In the genomic region with DNA sequence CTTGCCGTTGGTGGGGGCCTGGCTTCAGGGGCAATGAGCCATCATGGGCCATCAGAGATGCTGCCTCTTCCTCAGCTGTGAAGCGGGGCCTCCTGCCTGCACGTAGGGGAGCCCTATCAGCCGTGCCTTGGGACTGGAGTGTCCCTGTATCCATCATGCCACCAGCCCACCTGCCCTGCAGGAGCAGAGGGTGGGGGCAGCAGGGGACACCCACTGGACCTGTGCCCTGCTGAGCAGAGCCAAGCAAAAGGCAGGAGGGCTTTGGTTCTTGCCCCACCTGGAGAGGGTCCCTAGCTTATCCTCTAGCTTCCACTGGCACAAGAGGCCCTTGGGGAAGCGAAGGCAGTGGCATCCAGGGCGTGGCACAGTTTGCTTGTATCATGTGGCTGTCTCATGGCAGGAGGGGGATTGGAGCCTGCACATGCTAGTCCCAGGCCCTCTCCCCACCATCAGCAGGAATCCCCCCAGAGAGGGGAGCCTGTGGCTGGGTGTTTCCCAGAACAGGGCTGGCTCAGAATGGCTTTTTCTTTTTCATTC, we compare ENCODE assay signal across 22 cellular contexts. TPM values are rescaled to one million over a fixed set of nuclear protein-coding genes. Genes with fewer than 3 reads are reported as not detected.
DNase-seq lines count a peak whose midpoint lies in the region; ATAC-seq and TF ChIP-seq lines count a peak whose summit lies in the region.
"Had no signal": no experiment of that assay in that cellular context is flagged by ENCODE, and none has a peak within 500 bp of the region (broad histone marks: within the 10 kb centered on the region; RNA-seq: fewer than 3 reads in every experiment).

No MANE protein-coding gene starts in this region.

- H2BK20ac ChIP-seq in IMR-90 (ENCODE audit: low read depth, low read length) = no peak overlapping the region

- peak overlapping the region; percentile 52 for H2AK9ac ChIP-seq in IMR-90 (replicated peaks; ENCODE audit: low read depth, low read length, poor library complexity)

- H3K27me3 ChIP-seq in heart left ventricle (no peaks in the 10 kb centered on the region), IMR-90 (ENCODE audit: control insufficient read depth, insufficient read depth, low read length) (no peaks in the 10 kb centered on the region), right lobe of liver (no peaks in the 10 kb centered on the region), tibial artery (no peaks in the 10 kb centered on the region)

- no peaks in the 10 kb centered on the region for H3K79me1 ChIP-seq in IMR-90 (ENCODE audit: low read depth in 1 of 2, low read length in 2 of 2)

- no peak for TF ChIP-seq POLR2A in heart left ventricle (IDR thresholded peaks at IDR 0.05)
- no peak for TF ChIP-seq POLR2A in IMR-90 (IDR thresholded peaks at IDR 0.05; ENCODE audit: low read depth, low read length)
- TF ChIP-seq POLR2A in right lobe of liver (IDR thresholded peaks at IDR 0.05) = peak; percentile 18

- in situ Hi-C loops in IMR-90 (cut with MboI; ENCODE audit: low sequenced_read_pairs) = no loop called here

- no peak for TF ChIP-seq CTCF in heart left ventricle (IDR thresholded peaks at IDR 0.05)
- no peak for TF ChIP-seq CTCF in IMR-90 (conservative IDR thresholded peaks at IDR 0.05; ENCODE audit: low read depth, low read length)
- TF ChIP-seq CTCF in right lobe of liver (IDR thresholded peaks at IDR 0.05) = no peak
- no peak for TF ChIP-seq CTCF in tibial artery (IDR thresholded peaks at IDR 0.05)

- no peak for DNase-seq in heart left ventricle
- DNase-seq in cardiac septum (ENCODE audit: low spot score) = no peak
- DNase-seq in IMR-90 = no peak
- no peak for DNase-seq in right lobe of liver
- DNase-seq in tibial artery = no peak
- no peak for DNase-seq in stimulated activated CD4-positive, alpha-beta T cell treated with anti-CD3 and anti-CD28 coated beads, Interleukin-1b, Interleukin-23, amount 100 ng/mL, for 48 hours
- no peak for DNase-seq in activated naive CD4-positive, alpha-beta T cell treated with anti-CD3 and anti-CD28 coated beads, Interleukin-2, amount 50 U/mL, for 16 hours
- DNase-seq: 8988T; CD4-positive, alpha-beta T cell; DMS153; GDM1; GM23248; KBM-7; NCI-H1105 treated with DMSO at 0.1 percent for 48 hours; NCI-H1694 treated with DMSO at 0.1 percent for 48 hours; NCI-H2107; NCI-H510A; NCI-H748 treated with DMSO at 0.1 percent for 48 hours; SIG-M5 had no signal

- H4K8ac ChIP-seq in IMR-90 (ENCODE audit: low read depth in 2 of 2, low read length in 2 of 2) = no peak overlapping the region

- H3K4me2 ChIP-seq in IMR-90 (ENCODE audit: low read depth, low read length) = no peak overlapping the region

- dilution Hi-C loops in IMR-90 (cut with HindIII; ENCODE audit: low sequenced_read_pairs, unreplicated experiment) = no loop called here

- H3K9ac ChIP-seq in IMR-90 (ENCODE audit: low read depth, low read length) = no peak overlapping the region
- H3K9ac ChIP-seq: GM23248 had no signal

- H3K4me3 ChIP-seq in heart left ventricle (no peak overlapping the region), IMR-90 (ENCODE audit: insufficient read depth, low read depth, low read length) (no peak overlapping the region), right lobe of liver (no peak overlapping the region), tibial artery (no peak overlapping the region)
- H3K4me3 ChIP-seq: GM23248 had no signal

- H3K9me1 ChIP-seq in IMR-90 (ENCODE audit: insufficient read depth, low read length) = peaks cover 5% of the 10 kb centered on the region; the same call in 1 of the 2 replicates

- H4K91ac ChIP-seq in IMR-90 (ENCODE audit: insufficient read depth, low read depth, low read length) = no peak overlapping the region

- H2BK120ac ChIP-seq in IMR-90 (ENCODE audit: low read depth, low read length) = no peak overlapping the region

- H3K23ac ChIP-seq in IMR-90 (ENCODE audit: low read depth, low read length) = no peak overlapping the region

- no peak overlapping the region for H2BK15ac ChIP-seq in IMR-90 (ENCODE audit: low read depth, low read length)

- intact Hi-C loops in heart left ventricle (cut with DNase I) = no loop called here
- intact Hi-C loops in cardiac septum (cut with DNase I) = no loop called here
- intact Hi-C loops in IMR-90 (cut with micrococcal nuclease) = no loop called here
- intact Hi-C loops in right lobe of liver (cut with DNase I) = no loop called here
- intact Hi-C loops in tibial artery (cut with DNase I; ENCODE audit: low total_unique reads) = no loop called here

- H3K18ac ChIP-seq in IMR-90 (ENCODE audit: low read depth, low read length) = no peak overlapping the region

- no peak overlapping the region for H3K14ac ChIP-seq in IMR-90 (replicated peaks; ENCODE audit: low read depth, low read length)

- no peak overlapping the region; the same call in 1 of the 2 replicates for H2AK5ac ChIP-seq in IMR-90 (ENCODE audit: low read depth, low read length)

- H3K56ac ChIP-seq in IMR-90 (ENCODE audit: extremely low read depth, insufficient read depth, low read length) = no peak overlapping the region

- H2AFZ ChIP-seq in IMR-90 (replicated peaks; ENCODE audit: low read length, poor library complexity) = peak overlapping the region; percentile 10
- H2AFZ ChIP-seq: GM23248 had no signal

- BruUV-seq in IMR-90 (replicated peaks; lab: Mats Ljungman, UMichigan) = no TSS peak

- no peaks in the 10 kb centered on the region for H4K20me1 ChIP-seq in IMR-90 (ENCODE audit: insufficient read depth, low read length)

- CTCF ChIA-PET in IMR-90 (lab: Yijun Ruan, JAX) = no interaction called here

- H3K4me1 ChIP-seq in heart left ventricle (peaks cover 0 to 74% (median 57%) of the 10 kb centered on the region in 12 donors), IMR-90 (ENCODE audit: control insufficient read depth, insufficient read depth, low read length) (peaks cover 15% of the 10 kb centered on the region), right lobe of liver (peaks cover 0 to 63% (median 31%) of the 10 kb centered on the region in 4 donors), tibial artery (peaks cover 20 to 92% (median 72%) of the 10 kb centered on the region in 4 donors)

- ATAC-seq in heart left ventricle (no peak), IMR-90 (ENCODE audit: low read depth) (no peak), right lobe of liver (no peak), HG02798 (IDR thresholded peaks at IDR 0.05; ENCODE audit: poor library complexity, unreplicated experiment) (no peak)
- ATAC-seq: HCT116, SK-N-SH treated with all-trans-retinoic acid at 6 μM for 48 hours had no signal

- H3K27ac ChIP-seq in heart left ventricle = peak overlapping the region in 11 of 12 donors; percentile 83 to 95 (median 89)
- no peak overlapping the region for H3K27ac ChIP-seq in IMR-90 (ENCODE audit: insufficient read depth, low read length)
- H3K27ac ChIP-seq in right lobe of liver = peak overlapping the region; percentile 95 to 99 (median 98)
- H3K27ac ChIP-seq in tibial artery = peak overlapping the region; percentile 97 to 98
- H3K27ac ChIP-seq: GM23248 had no signal

- no peak for TF ChIP-seq RAD21 in IMR-90 (IDR thresholded peaks at IDR 0.05; ENCODE audit: low read length)

- POLR2A ChIA-PET in IMR-90 (lab: Charles Lee; ENCODE audit: unreplicated experiment) = no interaction called here

- H3K36me3 ChIP-seq in heart left ventricle (peaks cover 0 to 8% (median 4%) of the 10 kb centered on the region in 9 donors), IMR-90 (ENCODE audit: control insufficient read depth, insufficient read depth, low read length) (no peaks in the 10 kb centered on the region), right lobe of liver (no peaks in the 10 kb centered on the region), tibial artery (peaks cover under 1 to 4% (median 3%) of the 10 kb centered on the region in 3 donors)

- WGBS in heart left ventricle, 4 donors = 67 to 86% (median 79%) methylated on average over 3 to 6 of the region's 6 CpGs
- WGBS in IMR-90 (ENCODE audit: extremely low coverage in 2 of 2, insufficient read length in 1 of 2), 2 experiments = 63% methylated on average over 2 of the region's 6 CpGs; no CpG with 5 or more reads in 1 of the 2 experiments
- WGBS in right lobe of liver (ENCODE audit: insufficient coverage, low coverage, low lambda C conversion rate, missing lambda C conversion rate) = no CpG with 5 or more reads among the region's 6 CpGs

- no peak overlapping the region for H4K5ac ChIP-seq in IMR-90 (ENCODE audit: low read depth, low read length)

- H3K4ac ChIP-seq in IMR-90 (ENCODE audit: low read depth, low read length) = no peak overlapping the region

- no peak overlapping the region for H2BK5ac ChIP-seq in IMR-90 (ENCODE audit: low read depth, low read length, poor library complexity, severe bottlenecking)

- H3K9me3 ChIP-seq in heart left ventricle = no peaks in the 10 kb centered on the region
- H3K9me3 ChIP-seq in IMR-90 (ENCODE audit: control insufficient read depth, insufficient read depth, low read length) = no peaks in the 10 kb centered on the region
- H3K9me3 ChIP-seq in right lobe of liver = no peaks in the 10 kb centered on the region
- no peaks in the 10 kb centered on the region for H3K9me3 ChIP-seq in tibial artery

TF ChIP-seq in IMR-90, 13 proteins besides CTCF, POLR2A, EP300 and RAD21:
- no peak for TF ChIP-seq RFX5 (IDR thresholded peaks at IDR 0.05; ENCODE audit: low read depth, low read length)

RNA-seq across cellular contexts. Expression of a gene that starts 10.1 kb away (rescaled TPM):
- total RNA-seq in heart left ventricle (100 to 1,000 TPM in 8 of 9 donors, 10 to 100 TPM in 1; 78.9 to 247 (median 160) TPM), cardiac septum (114 TPM), IMR-90 (2012; rRNA removed) (1.8 and 2.5 TPM in 2 replicates), right lobe of liver (10 to 100 TPM in 5 of 6 experiments, 1 to 10 TPM in 1; 8.1 to 50.5 (median 36.8) TPM)
- polyA plus RNA-seq in heart left ventricle (100 to 1,000 TPM in 1 of 2 donors, 10 to 100 TPM in 1; 64.7 to 258 TPM), IMR-90 (2012; rRNA removed) (3.9 and 5.2 TPM in 2 replicates)
- 5.9 and 6.5 TPM in 2 replicates for polyA plus RNA-seq in IMR-90 (2012; cell fraction: cytosol; rRNA removed)
- polyA plus RNA-seq in IMR-90 (2012; cell fraction: nucleus; rRNA removed; ENCODE audit: low replicate concordance) = 28.6 and 32.1 TPM in 2 replicates

RNA-seq across cellular contexts. Expression of a gene that starts 18.8 kb away (rescaled TPM):
- total RNA-seq in heart left ventricle (100 to 1,000 TPM in 2 of 9 donors, 10 to 100 TPM in 7; 41.0 to 203 (median 53.9) TPM), cardiac septum (50.9 TPM), IMR-90 (2012; rRNA removed) (132 and 166 TPM in 2 replicates), right lobe of liver (100 to 1,000 TPM in 2 of 6 experiments, 10 to 100 TPM in 4; 38.1 to 252 (median 50.6) TPM)
- polyA plus RNA-seq in heart left ventricle (100 to 1,000 TPM; 126 to 191 TPM), IMR-90 (2012; rRNA removed) (184 and 248 TPM in 2 replicates)
- polyA plus RNA-seq in IMR-90 (2012; cell fraction: cytosol; rRNA removed) = 392 and 403 TPM in 2 replicates
- polyA plus RNA-seq in IMR-90 (2012; cell fraction: nucleus; rRNA removed; ENCODE audit: low replicate concordance) = 69.2 and 188 TPM in 2 replicates

RNA-seq across cellular contexts. Expression of a gene that starts 44.7 kb away (rescaled TPM):
- total RNA-seq in heart left ventricle (10 to 100 TPM; 26.0 to 58.9 (median 28.8) TPM), cardiac septum (41.2 TPM), IMR-90 (2012; rRNA removed) (16.8 and 20.0 TPM in 2 replicates), right lobe of liver (10 to 100 TPM; 47.5 to 98.2 (median 71.4) TPM)
- polyA plus RNA-seq in heart left ventricle (10 to 100 TPM; 27.3 to 32.5 TPM), IMR-90 (2012; rRNA removed) (62.1 and 76.2 TPM in 2 replicates)
- 39.3 and 68.1 TPM in 2 replicates for polyA plus RNA-seq in IMR-90 (2012; cell fraction: cytosol; rRNA removed)
- polyA plus RNA-seq in IMR-90 (2012; cell fraction: nucleus; rRNA removed; ENCODE audit: low replicate concordance) = 179 and 366 TPM in 2 replicates
